In genomic region chr4:52957220-52957686, GRCh38 we compare ENCODE assay signal across 12 cellular contexts.
DNase-seq lines count a peak whose midpoint lies in the region; ATAC-seq and TF ChIP-seq lines count a peak whose summit lies in the region.
"Had no signal": no experiment of that assay in that cellular context is flagged by ENCODE, and none has a peak within 500 bp of the region (broad histone marks: within the 10 kb centered on the region; RNA-seq: fewer than 3 reads in every experiment).

No MANE protein-coding gene starts in this region.

- no peaks in the 10 kb centered on the region for H3K36me3 Mint-ChIP-seq in activated CD8-positive, alpha-beta T cell treated with anti-CD3 and anti-CD28 coated beads, Interleukin-2, amount 10 ng/mL, durations not matched to agents 7 days and 5 days (ENCODE audit: low read depth)

- POLR2A ChIA-PET in A673 (lab: Charles Lee; ENCODE audit: low non-redundant PET): no interaction called here
- POLR2A ChIA-PET in activated CD8-positive, alpha-beta T cell treated with anti-CD3 and anti-CD28 coated beads, Interleukin-2, amount 10 ng/mL, durations not matched to agents 7 days and 5 days (lab: Charles Lee): no interaction called here

- peak; percentile 6 for DNase-seq in A673 (ENCODE audit: low spot score)
- peak; percentile 83 to 97 (median 84) for DNase-seq in NCI-H1417 (lab: John Stamatoyannopoulos, UW)
- peak; percentile 88 to 94 for DNase-seq in SJCRH30
- peak; percentile 10 to 29 for DNase-seq in left colon
- DNase-seq in posterior cingulate gyrus: no peak
- DNase-seq in activated CD8-positive, alpha-beta T cell treated with anti-CD3 and anti-CD28 coated beads, Interleukin-2, amount 10 ng/mL, durations not matched to agents 7 days and 5 days: no peak
- DNase-seq: activated T-cell treated with anti-CD3 and anti-CD28 coated beads, Interleukin-2, amount 50 U/mL, for 48 hours; mammary epithelial cell; stimulated activated CD4-positive, alpha-beta T cell treated with anti-CD3 and anti-CD28 coated beads, Interleukin-2, amount 100 ng/mL, for 48 hours; upper lobe of right lung had no signal

- CTCF ChIA-PET in A673 (lab: Charles Lee): no interaction called here
- CTCF ChIA-PET in activated CD8-positive, alpha-beta T cell treated with anti-CD3 and anti-CD28 coated beads, Interleukin-2, amount 10 ng/mL, durations not matched to agents 7 days and 5 days (lab: Charles Lee): no interaction called here

- H3K36me3 ChIP-seq in A673 (ENCODE audit: insufficient read depth, low read length, poor library complexity, severe bottlenecking) (no peaks in the 10 kb centered on the region), SJCRH30 (no peaks in the 10 kb centered on the region)
- H3K36me3 ChIP-seq: upper lobe of right lung had no signal

- H3K4me1 Mint-ChIP-seq in activated CD8-positive, alpha-beta T cell treated with anti-CD3 and anti-CD28 coated beads, Interleukin-2, amount 10 ng/mL, durations not matched to agents 7 days and 5 days (ENCODE audit: low read depth): no peaks in the 10 kb centered on the region

- H3K27ac ChIP-seq in A673 (ENCODE audit: low read depth, low read length, poor library complexity, severe bottlenecking) (no peak overlapping the region), SJCRH30 (peak overlapping the region; percentile 61)
- H3K27ac ChIP-seq: upper lobe of right lung had no signal

- ATAC-seq in left colon (peak; percentile 84), HG02840 (IDR thresholded peaks at IDR 0.05; ENCODE audit: low FRiP score, unreplicated experiment) (no peak), GM19324 (IDR thresholded peaks at IDR 0.05; ENCODE audit: low FRiP score, unreplicated experiment) (no peak)
- no peak for ATAC-seq in activated CD8-positive, alpha-beta T cell treated with anti-CD3 and anti-CD28 coated beads, Interleukin-2, amount 10 ng/mL, durations not matched to agents 7 days and 5 days
- ATAC-seq: upper lobe of right lung had no signal

- TF ChIP-seq CTCF in A673 (conservative IDR thresholded peaks at IDR 0.05; ENCODE audit: low read depth, low read length): no peak

- intact Hi-C loops in A673 (cut with micrococcal nuclease; ENCODE audit: unreplicated experiment) (no loop called here), left colon (cut with DNase I, micrococcal nuclease) (no loop called here), posterior cingulate gyrus (cut with DNase I) (no loop called here)

- H3K27me3 Mint-ChIP-seq in activated CD8-positive, alpha-beta T cell treated with anti-CD3 and anti-CD28 coated beads, Interleukin-2, amount 10 ng/mL, durations not matched to agents 7 days and 5 days (ENCODE audit: low read depth): no peaks in the 10 kb centered on the region

- H3K9me3 ChIP-seq in A673 (ENCODE audit: low read depth, low read length, poor library complexity, severe bottlenecking) (no peaks in the 10 kb centered on the region), SJCRH30 (replicated peaks) (no peaks in the 10 kb centered on the region)
- H3K9me3 ChIP-seq: upper lobe of right lung had no signal

- H3K27ac Mint-ChIP-seq in activated CD8-positive, alpha-beta T cell treated with anti-CD3 and anti-CD28 coated beads, Interleukin-2, amount 10 ng/mL, durations not matched to agents 7 days and 5 days: no peak overlapping the region

- H3K4me3 ChIP-seq in A673 (ENCODE audit: low read depth, low read length, poor library complexity, severe bottlenecking) (no peak overlapping the region), SJCRH30 (peak overlapping the region; percentile 8)
- H3K4me3 ChIP-seq: upper lobe of right lung had no signal

- no peaks in the 10 kb centered on the region for H3K9me3 Mint-ChIP-seq in activated CD8-positive, alpha-beta T cell treated with anti-CD3 and anti-CD28 coated beads, Interleukin-2, amount 10 ng/mL, durations not matched to agents 7 days and 5 days (ENCODE audit: insufficient read depth)

- H3K4me3 Mint-ChIP-seq in activated CD8-positive, alpha-beta T cell treated with anti-CD3 and anti-CD28 coated beads, Interleukin-2, amount 10 ng/mL, durations not matched to agents 7 days and 5 days: no peak overlapping the region

- no peaks in the 10 kb centered on the region for H3K4me1 ChIP-seq in A673 (ENCODE audit: insufficient read depth, low read length, poor library complexity, severe bottlenecking)
- peaks cover 23% of the 10 kb centered on the region for H3K4me1 ChIP-seq in SJCRH30
- H3K4me1 ChIP-seq: upper lobe of right lung had no signal

- no TSS peak for BruUV-seq in A673 (replicated peaks; lab: Mats Ljungman, UMichigan)

- H3K27me3 ChIP-seq in A673 (replicated peaks; ENCODE audit: insufficient read depth, low read depth, low read length, poor library complexity) (no peaks in the 10 kb centered on the region), SJCRH30 (no peaks in the 10 kb centered on the region)
- H3K27me3 ChIP-seq: upper lobe of right lung had no signal

Comparison
In these comparisons a context has a peak if more than half of its experiments do, and no peak if none do; other contexts are left out.
1. DNase-seq: peak in A673 (single experiment), NCI-H1417 (3 of 3), SJCRH30 (2 of 2) and left colon (2 of 2); none in posterior cingulate gyrus (0 of 10) and activated CD8-positive, alpha-beta T cell treated with anti-CD3 and anti-CD28 coated beads, Interleukin-2, amount 10 ng/mL, durations not matched to agents 7 days and 5 days (single experiment).